Comparison of ENCODE assay signal across 19 cellular contexts in the genomic region with DNA sequence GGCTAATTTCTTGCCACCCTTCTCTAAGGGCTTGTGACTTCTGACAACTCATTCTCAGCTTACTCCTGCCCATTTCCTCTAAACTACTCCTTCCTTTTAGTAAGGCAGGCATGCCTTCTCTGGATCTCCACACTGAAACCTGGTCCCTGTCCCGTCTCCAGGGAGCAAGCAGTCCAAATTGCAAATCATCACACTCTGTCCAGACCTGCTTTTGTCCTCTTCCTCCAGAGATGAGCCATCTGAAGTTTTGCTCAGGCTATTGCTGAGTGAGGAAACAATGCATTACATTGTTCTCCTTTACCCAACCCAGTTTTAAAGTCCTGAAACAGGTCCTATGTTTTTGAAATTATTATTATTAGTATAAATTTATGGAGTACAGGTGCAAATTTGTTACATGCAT. TPM values are rescaled to one million over a fixed set of nuclear protein-coding genes. Genes with fewer than 3 reads are reported as not detected.
DNase-seq lines count a peak whose midpoint lies in the region; ATAC-seq and TF ChIP-seq lines count a peak whose summit lies in the region.
"Had no signal": no experiment of that assay in that cellular context is flagged by ENCODE, and none has a peak within 500 bp of the region (broad histone marks: within the 10 kb centered on the region; RNA-seq: fewer than 3 reads in every experiment).

No MANE protein-coding gene starts in this region.

- no peak for DNase-seq in CD4-positive, CD25-positive, alpha-beta regulatory T cell
- DNase-seq in COLO829 (ENCODE audit: low spot score), result peak; percentile 25
- DNase-seq in activated CD8-positive, alpha-beta T cell treated with anti-CD3 and anti-CD28 coated beads, Interleukin-2, amount 10 ng/mL, durations not matched to agents 7 days and 5 days, result no peak
- DNase-seq in memory B cell (ENCODE audit: low spot score in 2 of 2), result no peak
- no peak for DNase-seq in NCI-H345 (lab: John Stamatoyannopoulos, UW)
- no peak for DNase-seq in MM.1S
- DNase-seq in GF-D8 (lab: John Stamatoyannopoulos, UW), result no peak
- DNase-seq: amniotic stem cell; C1 segment of cervical spinal cord; DMS79 treated with DMSO at 0.1 percent for 48 hours; endodermal cell; hypothalamus; left colon; NCI-H510A; pancreas; stimulated activated CD4-positive, alpha-beta T cell treated with anti-CD3 and anti-CD28 coated beads, Interleukin-4, amount 100 ng/mL, for 1 hour; tibial artery; WERI-Rb-1 had no signal

- no peaks in the 10 kb centered on the region for H3K27me3 ChIP-seq in CD4-positive, CD25-positive, alpha-beta regulatory T cell (ENCODE audit: control insufficient read depth, insufficient read depth, low read length)
- no peaks in the 10 kb centered on the region for H3K27me3 ChIP-seq in MM.1S (replicated peaks; ENCODE audit: insufficient read depth, low read length)
- H3K27me3 ChIP-seq: pancreas, tibial artery had no signal

- H3K27me3 Mint-ChIP-seq in CD4-positive, CD25-positive, alpha-beta regulatory T cell, result no peaks in the 10 kb centered on the region
- H3K27me3 Mint-ChIP-seq in activated CD8-positive, alpha-beta T cell treated with anti-CD3 and anti-CD28 coated beads, Interleukin-2, amount 10 ng/mL, durations not matched to agents 7 days and 5 days (ENCODE audit: low read depth), result no peaks in the 10 kb centered on the region
- no peaks in the 10 kb centered on the region for H3K27me3 Mint-ChIP-seq in memory B cell

- H3K79me2 ChIP-seq in MM.1S (ENCODE audit: low read length), result peaks cover 26% of the 10 kb centered on the region

- H3K4me3 Mint-ChIP-seq in CD4-positive, CD25-positive, alpha-beta regulatory T cell, result peak overlapping the region in 3 of 4 donors; percentile 13 to 72 (median 47)
- no peak overlapping the region for H3K4me3 Mint-ChIP-seq in activated CD8-positive, alpha-beta T cell treated with anti-CD3 and anti-CD28 coated beads, Interleukin-2, amount 10 ng/mL, durations not matched to agents 7 days and 5 days
- H3K4me3 Mint-ChIP-seq in memory B cell, result peak overlapping the region; percentile 68
- H3K4me3 Mint-ChIP-seq: endodermal cell had no signal

- H2AFZ ChIP-seq in MM.1S (ENCODE audit: low read length), result no peak overlapping the region

- peaks cover 50 to 83% (median 73%) of the 10 kb centered on the region in 4 donors for H3K4me1 Mint-ChIP-seq in CD4-positive, CD25-positive, alpha-beta regulatory T cell
- peaks cover 51% of the 10 kb centered on the region for H3K4me1 Mint-ChIP-seq in activated CD8-positive, alpha-beta T cell treated with anti-CD3 and anti-CD28 coated beads, Interleukin-2, amount 10 ng/mL, durations not matched to agents 7 days and 5 days (ENCODE audit: low read depth)
- peaks cover 61% of the 10 kb centered on the region for H3K4me1 Mint-ChIP-seq in memory B cell

- peak overlapping the region; percentile 67 for H3K4me3 ChIP-seq in CD4-positive, CD25-positive, alpha-beta regulatory T cell (ENCODE audit: low read depth, low read length)
- H3K4me3 ChIP-seq in MM.1S (ENCODE audit: low read length), result no peak overlapping the region
- H3K4me3 ChIP-seq: pancreas, SK-N-MC, tibial artery had no signal

- H3K4me2 ChIP-seq in MM.1S (ENCODE audit: low read depth, low read length), result no peak overlapping the region

- POLR2A ChIA-PET in activated CD8-positive, alpha-beta T cell treated with anti-CD3 and anti-CD28 coated beads, Interleukin-2, amount 10 ng/mL, durations not matched to agents 7 days and 5 days (lab: Charles Lee), result no interaction called here

- no peaks in the 10 kb centered on the region for H4K20me1 ChIP-seq in MM.1S (ENCODE audit: insufficient read depth, low read length)

- H3K9me2 ChIP-seq in MM.1S (replicated peaks; ENCODE audit: insufficient read depth, low read length), result no peaks in the 10 kb centered on the region

- no peak overlapping the region for H3K9ac ChIP-seq in MM.1S (ENCODE audit: low read length)

- no peak for TF ChIP-seq CTCF in MM.1S (IDR thresholded peaks at IDR 0.05; ENCODE audit: low read length)

- ATAC-seq in CD4-positive, CD25-positive, alpha-beta regulatory T cell (ENCODE audit: low read depth in 2 of 2), result no peak
- no peak for ATAC-seq in activated CD8-positive, alpha-beta T cell treated with anti-CD3 and anti-CD28 coated beads, Interleukin-2, amount 10 ng/mL, durations not matched to agents 7 days and 5 days
- no peak for ATAC-seq in memory B cell (ENCODE audit: low read depth)
- ATAC-seq: left colon, pancreas had no signal

- H3K27ac ChIP-seq in CD4-positive, CD25-positive, alpha-beta regulatory T cell (ENCODE audit: insufficient read depth, low read length, poor library complexity, severe bottlenecking), result peak overlapping the region; percentile 72
- no peak overlapping the region for H3K27ac ChIP-seq in MM.1S (ENCODE audit: low read length)
- H3K27ac ChIP-seq: pancreas, SK-N-MC, tibial artery, WERI-Rb-1 had no signal

- peaks cover 73% of the 10 kb centered on the region for H3K4me1 ChIP-seq in CD4-positive, CD25-positive, alpha-beta regulatory T cell (ENCODE audit: control insufficient read depth, insufficient read depth, low read length, poor library complexity, severe bottlenecking)
- H3K4me1 ChIP-seq in MM.1S (ENCODE audit: low read length), result peaks cover 26% of the 10 kb centered on the region
- H3K4me1 ChIP-seq: pancreas, tibial artery had no signal

- H3K27ac Mint-ChIP-seq in CD4-positive, CD25-positive, alpha-beta regulatory T cell, result peak overlapping the region; percentile 84 to 95 (median 88)
- peak overlapping the region; percentile 62 for H3K27ac Mint-ChIP-seq in activated CD8-positive, alpha-beta T cell treated with anti-CD3 and anti-CD28 coated beads, Interleukin-2, amount 10 ng/mL, durations not matched to agents 7 days and 5 days
- H3K27ac Mint-ChIP-seq in memory B cell, result no peak overlapping the region
- H3K27ac Mint-ChIP-seq: endodermal cell had no signal

- peaks cover 3% of the 10 kb centered on the region; the same call in 1 of the 2 replicates for H3F3A ChIP-seq in MM.1S (ENCODE audit: insufficient read depth, low read length)

- peaks cover 69% of the 10 kb centered on the region for H3K36me3 ChIP-seq in CD4-positive, CD25-positive, alpha-beta regulatory T cell (ENCODE audit: control insufficient read depth, insufficient read depth, low read length)
- 0 out of 2 replicates have a peak, but pooled peaks cover 4% of the 10 kb centered on the region for H3K36me3 ChIP-seq in MM.1S (replicated peaks; ENCODE audit: insufficient read depth, low read length)
- H3K36me3 ChIP-seq: pancreas, tibial artery, WERI-Rb-1 had no signal

- no peaks in the 10 kb centered on the region for H3K9me3 ChIP-seq in CD4-positive, CD25-positive, alpha-beta regulatory T cell (ENCODE audit: control insufficient read depth in 2 of 2, low read length in 2 of 2)
- H3K9me3 ChIP-seq in MM.1S (replicated peaks; ENCODE audit: insufficient read depth, low read length), result no peaks in the 10 kb centered on the region
- H3K9me3 ChIP-seq: pancreas, tibial artery had no signal

- peaks cover 67% of the 10 kb centered on the region for H3K36me3 Mint-ChIP-seq in CD4-positive, CD25-positive, alpha-beta regulatory T cell
- H3K36me3 Mint-ChIP-seq in activated CD8-positive, alpha-beta T cell treated with anti-CD3 and anti-CD28 coated beads, Interleukin-2, amount 10 ng/mL, durations not matched to agents 7 days and 5 days (ENCODE audit: low read depth), result peaks cover 67% of the 10 kb centered on the region
- H3K36me3 Mint-ChIP-seq in memory B cell, result peaks cover 48% of the 10 kb centered on the region

- H3K9me3 Mint-ChIP-seq in CD4-positive, CD25-positive, alpha-beta regulatory T cell, result peaks cover 0 to 5% (median 0%) of the 10 kb centered on the region in 7 donors
- no peaks in the 10 kb centered on the region for H3K9me3 Mint-ChIP-seq in activated CD8-positive, alpha-beta T cell treated with anti-CD3 and anti-CD28 coated beads, Interleukin-2, amount 10 ng/mL, durations not matched to agents 7 days and 5 days (ENCODE audit: insufficient read depth)
- peaks cover 2% of the 10 kb centered on the region for H3K9me3 Mint-ChIP-seq in memory B cell
- H3K9me3 Mint-ChIP-seq: endodermal cell had no signal

- CTCF ChIA-PET in activated CD8-positive, alpha-beta T cell treated with anti-CD3 and anti-CD28 coated beads, Interleukin-2, amount 10 ng/mL, durations not matched to agents 7 days and 5 days (lab: Charles Lee), result interaction anchor here (1.2 to 1.8 kb wide), 2 partner anchors 40 to 133 kb away, joined by 6 to 7 read pairs; no protein-coding TSS in a partner anchor

RNA-seq across cellular contexts. Expression of gene ARHGAP25, which starts 57.3 kb away (rescaled TPM):
- total RNA-seq in CD4-positive, CD25-positive, alpha-beta regulatory T cell, result 142 TPM
- 100 to 1,000 TPM in 3 of 4 donors, 10 to 100 TPM in 1; 97.8 to 148 (median 124) TPM for polyA plus RNA-seq in CD4-positive, CD25-positive, alpha-beta regulatory T cell
- 10 to 100 TPM; 68.2 to 68.7 TPM for total RNA-seq in activated CD8-positive, alpha-beta T cell treated with anti-CD3 and anti-CD28 coated beads, Interleukin-2, amount 10 ng/mL, durations not matched to agents 7 days and 5 days
